Comparison of ENCODE assay signal across 1 cellular context in genomic region chr5:170314696-170315095, GRCh38.
TF ChIP-seq lines count a peak whose summit lies in the region.

No MANE protein-coding gene starts in this region.

TF ChIP-seq in GM23338, 12 proteins besides CTCF, POLR2A, EP300 and RAD21:
- TF ChIP-seq ZNF114 (CRISPR knock-in tag; IDR thresholded peaks at IDR 0.05) (no peak), REST (IDR thresholded peaks at IDR 0.05; ENCODE audit: unreplicated experiment) (no peak), EZH2 (IDR thresholded peaks at IDR 0.05; ENCODE audit: low read depth, unreplicated experiment) (no peak), ZNF462 (CRISPR knock-in tag; IDR thresholded peaks at IDR 0.05) (no peak)
